In the genomic region with DNA sequence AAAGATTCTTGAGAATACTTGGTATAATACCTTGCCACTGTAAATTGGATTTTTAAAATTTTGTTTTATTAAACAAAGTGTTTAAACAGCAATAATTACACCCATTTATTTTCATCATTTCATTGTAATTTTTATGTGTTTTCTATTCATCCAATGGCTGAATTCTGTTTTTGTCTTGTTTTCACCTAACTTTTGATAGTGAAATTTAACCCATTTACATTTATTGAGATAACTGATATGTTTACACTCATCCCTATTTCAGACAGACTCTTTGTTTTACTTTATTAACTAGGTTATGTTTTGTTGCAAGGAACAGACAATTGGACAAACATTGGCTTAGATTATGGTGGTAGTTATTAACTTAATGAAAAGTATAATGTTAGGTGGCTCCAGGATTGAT, we compare ENCODE assay signal across 33 cellular contexts.
"Had no signal": no experiment of that assay in that cellular context is flagged by ENCODE, and none has a peak within 500 bp of the region (broad histone marks: within the 10 kb centered on the region; RNA-seq: fewer than 3 reads in every experiment).

No MANE protein-coding gene starts in this region.

- ATAC-seq: activated naive CD4-positive, alpha-beta T cell treated with anti-CD3 and anti-CD28 coated beads, Interleukin-2, amount 50 U/mL, for 72 hours; activated naive CD8-positive, alpha-beta T cell treated with anti-CD3 and anti-CD28 coated beads, Interleukin-2, amount 50 U/mL, for 24 hours; activated T-cell treated with anti-CD3 and anti-CD28 coated beads, Interleukin-2, amount 50 U/mL, for 4 hours; activated T-cell treated with anti-CD3 and anti-CD28 coated beads, Interleukin-2, amount 50 U/mL, for 72 hours; activated T-helper 17 cell treated with anti-CD3 and anti-CD28 coated beads, Interleukin-2, amount 50 U/mL, for 72 hours; body of pancreas had no signal

- DNase-seq: activated effector memory CD4-positive, alpha-beta T cell treated with anti-CD3 and anti-CD28 coated beads, Interleukin-2, amount 50 U/mL, for 16 hours; activated effector memory CD4-positive, alpha-beta T cell treated with Interleukin-2 at 50 U/mL for 16 hours; activated gamma-delta T cell; activated gamma-delta T cell treated with Interleukin-2 at 50 U/mL for 16 hours; activated naive CD4-positive, alpha-beta T cell; activated naive CD4-positive, alpha-beta T cell treated with anti-CD3 and anti-CD28 coated beads for 36 hours; activated naive CD4-positive, alpha-beta T cell treated with anti-CD3 and anti-CD28 coated beads, Interleukin-2, amount 10 ng/mL, durations not matched to agents 7 days and 5 days; activated naive CD4-positive, alpha-beta T cell treated with anti-CD3 and anti-CD28 coated beads, Interleukin-2, amount 50 U/mL, for 16 hours; activated naive CD4-positive, alpha-beta T cell treated with Interleukin-2 at 50 U/mL for 16 hours; activated naive CD8-positive, alpha-beta T cell treated with anti-CD3 and anti-CD28 coated beads for 36 hours; activated naive CD8-positive, alpha-beta T cell treated with anti-CD3 and anti-CD28 coated beads, Interleukin-2, amount 10 ng/mL, durations not matched to agents 7 days and 5 days; activated naive CD8-positive, alpha-beta T cell treated with anti-CD3 and anti-CD28 coated beads, Interleukin-2, amount 50 U/mL, for 24 hours; activated T-cell treated with anti-CD3 and anti-CD28 coated beads, Interleukin-2, amount 50 U/mL, for 24 hours; activated T-cell treated with anti-CD3 and anti-CD28 coated beads, Interleukin-2, amount 50 U/mL, for 4 hours; activated T-cell treated with anti-CD3 and anti-CD28 coated beads, Interleukin-2, amount 50 U/mL, for 48 hours; activated T-cell treated with anti-CD3 and anti-CD28 coated beads, Interleukin-2, amount 50 U/mL, for 72 hours; adrenal gland; amniotic stem cell; amygdala; anterior cingulate cortex; aorta; body of pancreas; brain microvascular endothelial cell; caudate nucleus; central memory CD4-positive, alpha-beta T cell; cerebellar nuclear complex had no signal

- H3K36me3 ChIP-seq: adrenal gland, ascending aorta, brain microvascular endothelial cell, breast epithelium, cardiac muscle cell had no signal

- FAIRE-seq: astrocyte, bronchial epithelial cell had no signal

- H3K4me1 ChIP-seq: adrenal gland, ascending aorta, body of pancreas, breast epithelium had no signal

- H3K9me3 ChIP-seq: ascending aorta had no signal

- H3K27ac ChIP-seq: adrenal gland, ascending aorta, body of pancreas, brain microvascular endothelial cell, breast epithelium, cardiac muscle cell had no signal

- H3K27me3 ChIP-seq: adrenal gland, ascending aorta, body of pancreas, brain microvascular endothelial cell, breast epithelium, cardiac muscle cell had no signal

- H3K4me3 ChIP-seq: adrenal gland, ascending aorta, body of pancreas, breast epithelium, cardiac muscle cell had no signal
